In the genomic region with DNA sequence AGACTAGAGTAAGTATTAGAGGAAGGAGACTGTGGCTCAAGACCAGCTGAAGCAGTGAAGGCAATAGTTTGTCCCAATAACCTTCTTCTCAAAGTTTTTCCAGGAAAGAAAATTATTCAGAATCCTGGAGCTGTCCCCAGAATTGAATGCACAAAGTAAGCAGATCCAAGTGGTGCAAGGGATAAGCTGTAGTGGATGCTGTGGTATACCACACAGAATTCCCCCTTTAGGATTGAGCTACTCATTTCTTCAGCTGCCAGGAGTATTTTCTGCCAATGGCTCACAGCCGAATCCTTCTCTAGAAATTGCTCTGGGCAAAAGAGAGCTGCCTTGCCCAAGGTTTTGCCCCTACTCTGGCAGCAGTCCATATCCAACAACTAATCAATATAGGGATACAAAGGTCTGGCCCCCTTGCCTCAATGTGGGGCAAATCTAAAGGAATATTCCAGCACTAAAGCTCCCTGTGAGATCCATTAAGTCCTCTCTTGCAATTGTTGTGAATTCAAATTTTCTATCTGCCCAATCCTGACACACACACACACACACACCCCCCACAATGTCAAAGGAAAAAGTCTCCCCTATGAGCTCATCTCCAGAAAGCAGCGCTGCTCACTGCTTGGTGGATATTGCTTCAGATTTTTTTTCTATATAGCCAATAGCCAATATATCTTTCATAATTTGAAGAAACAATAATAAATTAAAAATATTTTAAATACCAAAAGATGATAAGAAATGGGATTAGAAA, we compare ENCODE assay signal across 21 cellular contexts. TPM values are rescaled to one million over a fixed set of nuclear protein-coding genes. Genes with fewer than 3 reads are reported as not detected.
A peak's percentile ranks its signal among the peaks of the same experiment; 100 is the strongest.
DNase-seq lines count a peak whose midpoint lies in the region; ATAC-seq and TF ChIP-seq lines count a peak whose summit lies in the region.
"Had no signal": no experiment of that assay in that cellular context is flagged by ENCODE, and none has a peak within 500 bp of the region (broad histone marks: within the 10 kb centered on the region; RNA-seq: fewer than 3 reads in every experiment).

No MANE protein-coding gene starts in this region.

- no peaks in the 10 kb centered on the region for H3K4me1 ChIP-seq in hepatocyte (ENCODE audit: insufficient read depth)
- H3K4me1 ChIP-seq: Caco-2 had no signal

- H3K4me1 Mint-ChIP-seq in osteocyte (ENCODE audit: unreplicated experiment) = no peaks in the 10 kb centered on the region
- H3K4me1 Mint-ChIP-seq: B cell; CD8-positive, alpha-beta memory T cell had no signal

- no peaks in the 10 kb centered on the region for H3K36me3 ChIP-seq in hepatocyte (replicated peaks; ENCODE audit: insufficient read depth, low read depth)
- H3K36me3 ChIP-seq: BLaER1 treated with 17β-estradiol and CSF1 and Interleukin-3, amounts not matched to agents 10 nM and 100 nM had no signal

- H3K4me3 Mint-ChIP-seq in osteocyte (ENCODE audit: unreplicated experiment) = no peak overlapping the region
- H3K4me3 Mint-ChIP-seq: B cell; CD4-positive, alpha-beta T cell; CD8-positive, alpha-beta memory T cell had no signal

- H3K36me3 Mint-ChIP-seq in osteocyte (ENCODE audit: unreplicated experiment) = no peaks in the 10 kb centered on the region

- no peak overlapping the region for H2AFZ ChIP-seq in hepatocyte

- H3K9me2 ChIP-seq in hepatocyte (replicated peaks; ENCODE audit: insufficient read depth) = no peaks in the 10 kb centered on the region

- no peaks in the 10 kb centered on the region for H3K9me3 ChIP-seq in hepatocyte (ENCODE audit: low read depth)
- H3K9me3 ChIP-seq: Caco-2 had no signal

- WGBS in hepatocyte (ENCODE audit: low lambda C conversion rate, missing lambda C conversion rate) = 92% methylated on average over 2 of the region's 2 CpGs

- no peaks in the 10 kb centered on the region for H3K79me2 ChIP-seq in hepatocyte

- peak; percentile 63 for DNase-seq in fibroblast of peridontal ligament (ENCODE audit: extremely low read depth)
- DNase-seq in left lobe of liver (ENCODE audit: low spot score) = peak; percentile 56
- DNase-seq in myocyte (ENCODE audit: low read depth) = peak; percentile 32
- DNase-seq in osteocyte (ENCODE audit: extremely low spot score, unreplicated experiment) = peak; percentile 36
- DNase-seq in Ammon's horn (ENCODE audit: low spot score) = no peak
- no peak for DNase-seq in activated CD4-positive, alpha-beta T cell treated with anti-CD3 and anti-CD28 coated beads, Interleukin-2, amount 50 U/mL, for 48 hours
- DNase-seq in DMS79 (lab: John Stamatoyannopoulos, UW) = no peak
- no peak for DNase-seq in hepatocyte (ENCODE audit: low spot score)
- DNase-seq: 8988T; ACHN; Caco-2; Calu3; CD4-positive, alpha-beta T cell; CD8-positive, alpha-beta memory T cell; DND-41; EL; GDM1 had no signal

- no peaks in the 10 kb centered on the region for H4K20me1 ChIP-seq in hepatocyte (ENCODE audit: insufficient read depth, poor library complexity, severe bottlenecking)
- H4K20me1 ChIP-seq: BLaER1 treated with 17β-estradiol and CSF1 and Interleukin-3, amounts not matched to agents 10 nM and 100 nM had no signal

- H3K4me3 ChIP-seq in hepatocyte = no peak overlapping the region
- H3K4me3 ChIP-seq: BLaER1 treated with 17β-estradiol and CSF1 and Interleukin-3, amounts not matched to agents 10 nM and 100 nM; GM12878 had no signal

- H3K27ac ChIP-seq in hepatocyte = no peak overlapping the region
- H3K27ac ChIP-seq: BLaER1 treated with 17β-estradiol and CSF1 and Interleukin-3, amounts not matched to agents 10 nM and 100 nM; C4-2B had no signal

- no peak overlapping the region for H3K4me2 ChIP-seq in hepatocyte
- H3K4me2 ChIP-seq: BLaER1 treated with 17β-estradiol and CSF1 and Interleukin-3, amounts not matched to agents 10 nM and 100 nM had no signal

- peak; percentile 84 for ATAC-seq in left lobe of liver
- ATAC-seq: GM12878 had no signal

- no peak overlapping the region for H3K27ac Mint-ChIP-seq in osteocyte (ENCODE audit: unreplicated experiment)
- H3K27ac Mint-ChIP-seq: B cell; CD4-positive, alpha-beta T cell; CD8-positive, alpha-beta memory T cell had no signal

- peaks cover 23% of the 10 kb centered on the region for H3K27me3 Mint-ChIP-seq in osteocyte (ENCODE audit: unreplicated experiment)

- H3K9me3 Mint-ChIP-seq in osteocyte (ENCODE audit: unreplicated experiment) = no peaks in the 10 kb centered on the region
- H3K9me3 Mint-ChIP-seq: CD4-positive, alpha-beta T cell; CD8-positive, alpha-beta memory T cell had no signal

- TF ChIP-seq CTCF in osteocyte (IDR thresholded peaks at IDR 0.05) = no peak
- no peak for TF ChIP-seq CTCF in hepatocyte (IDR thresholded peaks at IDR 0.05; ENCODE audit: poor library complexity)

- H3K27me3 ChIP-seq in hepatocyte = no peaks in the 10 kb centered on the region
- H3K27me3 ChIP-seq: BLaER1 treated with 17β-estradiol and CSF1 and Interleukin-3, amounts not matched to agents 10 nM and 100 nM had no signal

RNA-seq across cellular contexts. Expression of a gene that starts 18.4 kb away (rescaled TPM):
- total RNA-seq in left lobe of liver = 5.7 TPM
- 0.53 and 0.78 TPM in 2 replicates for total RNA-seq in myocyte
- polyA plus RNA-seq in myocyte (2012) = 8.2 TPM
- total RNA-seq in osteocyte = 31.8 and 32.4 TPM in 2 replicates
- 3.7 and 4.5 TPM in 2 replicates for total RNA-seq in hepatocyte
- polyA plus RNA-seq in hepatocyte = 20.6 and 26.2 TPM in 2 replicates
- total RNA-seq: CD4-positive, alpha-beta T cell; CD8-positive, alpha-beta memory T cell had no signal

Comparison
In these comparisons a context has a peak if more than half of its experiments do, and no peak if none do; other contexts are left out.
1. DNase-seq: peak in fibroblast of peridontal ligament (single experiment), left lobe of liver (single experiment), myocyte (single experiment) and osteocyte (single experiment); none in Ammon's horn (single experiment), activated CD4-positive, alpha-beta T cell treated with anti-CD3 and anti-CD28 coated beads, Interleukin-2, amount 50 U/mL, for 48 hours (0 of 2), DMS79 (single experiment) and hepatocyte (single experiment).